Comparison of ENCODE assay signal across 8 cellular contexts in the genomic region with DNA sequence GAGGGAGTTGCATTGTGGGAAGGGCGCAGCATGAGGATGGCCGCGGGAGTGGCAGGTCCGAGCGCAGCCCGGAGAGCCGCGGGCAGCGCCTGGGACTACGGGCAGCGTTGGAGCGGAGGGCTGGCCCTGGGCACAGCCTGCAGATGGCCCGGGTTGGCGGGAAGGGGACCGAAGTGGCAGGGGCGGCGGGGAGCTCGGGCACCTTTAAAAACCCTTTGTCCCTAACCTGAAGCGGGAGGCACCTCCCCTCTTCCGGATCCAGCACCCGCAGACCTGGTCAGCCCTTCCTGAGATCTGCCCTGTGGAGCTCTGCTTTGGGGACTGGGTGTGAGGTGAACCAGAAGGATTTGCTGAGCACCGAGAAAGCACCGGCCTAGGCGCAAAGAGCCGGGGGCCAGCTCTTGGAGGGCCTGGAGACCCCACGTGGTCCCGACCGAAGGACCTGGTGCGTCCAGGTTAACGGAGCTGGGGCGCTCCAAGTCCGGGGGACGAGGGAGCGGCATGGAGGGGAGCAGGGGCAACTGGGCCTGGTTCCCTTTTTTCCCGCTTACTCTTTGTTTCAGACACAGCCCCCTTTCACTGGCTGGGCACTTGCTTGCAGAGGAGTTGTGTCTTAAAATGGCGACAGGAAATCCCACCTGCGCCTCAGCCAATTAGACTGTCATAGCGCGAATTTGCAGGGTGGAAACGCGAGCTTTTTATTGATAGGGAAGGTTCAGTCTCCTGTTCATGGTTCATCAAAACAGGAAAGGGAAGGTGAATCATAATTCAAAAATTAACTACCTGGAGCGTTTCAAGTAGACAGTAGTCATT. TPM values are rescaled to one million over a fixed set of nuclear protein-coding genes. Genes with fewer than 3 reads are reported as not detected.
A peak's percentile ranks its signal among the peaks of the same experiment; 100 is the strongest.
DNase-seq lines count a peak whose midpoint lies in the region; ATAC-seq, FAIRE-seq and TF ChIP-seq lines count a peak whose summit lies in the region.

No MANE protein-coding gene starts in this region.

- H3K36me3 ChIP-seq in BLaER1 treated with 17β-estradiol and CSF1 and Interleukin-3, amounts not matched to agents 10 nM and 100 nM: peaks cover 0 to 12% (median 1%) of the 10 kb centered on the region in 11 experiments; a peak in 6 of 22 replicates

- CTCF ChIA-PET in activated B cell treated with CpG ODN at 0.5 μM for 24 hours (lab: Charles Lee): interaction anchor here (0.8 to 3.0 kb wide), 13 partner anchors 8 to 392 kb away, joined by 3 to 10 read pairs (median 4); no protein-coding TSS in a partner anchor

- peak overlapping the region; percentile 64 to 94 (median 82) for H3K4me3 ChIP-seq in BLaER1 treated with 17β-estradiol and CSF1 and Interleukin-3, amounts not matched to agents 10 nM and 100 nM
- peak overlapping the region; percentile 78 for H3K4me3 ChIP-seq in choroid plexus epithelial cell (ENCODE audit: low read depth, low read length)

- no peak for FAIRE-seq in urothelium cell line (lab: Jason Lieb, UNC)

- peaks cover 0 to 36% (median 25%) of the 10 kb centered on the region in 11 experiments; a peak in 19 of 22 replicates for H4K20me1 ChIP-seq in BLaER1 treated with 17β-estradiol and CSF1 and Interleukin-3, amounts not matched to agents 10 nM and 100 nM

- no peaks in the 10 kb centered on the region for H3K9me3 ChIP-seq in BLaER1 treated with 17β-estradiol and CSF1 and Interleukin-3, amounts not matched to agents 10 nM and 100 nM (replicated peaks in 1 of 11)

- H3K27ac ChIP-seq in BLaER1 treated with 17β-estradiol and CSF1 and Interleukin-3, amounts not matched to agents 10 nM and 100 nM: peak overlapping the region in 10 of 11 experiments; percentile 70 to 99 (median 96); a peak in 21 of 22 replicates

- peak; percentile 39 for ATAC-seq in GM19438 (IDR thresholded peaks at IDR 0.05; ENCODE audit: low read depth, unreplicated experiment)
- peak; percentile 38 for ATAC-seq in activated B cell treated with CpG ODN at 0.5 μM for 24 hours (ENCODE audit: low read depth)
- ATAC-seq in memory B cell (ENCODE audit: low read depth): peak; percentile 1

- DNase-seq in HT1080 (ENCODE audit: low read depth) (peak; percentile 9), activated B cell treated with CpG ODN at 0.5 μM for 24 hours (peak; percentile 57), choroid plexus epithelial cell (ENCODE audit: low read depth) (peak; percentile 25), memory B cell (ENCODE audit: low spot score in 2 of 2) (peak in 1 of 2 donors; percentile 23), urothelium cell line (ENCODE audit: low spot score) (no peak)
- peak; percentile 47 to 50 for DNase-seq in stimulated activated CD8-positive, alpha-beta memory T cell treated with anti-CD3 and anti-CD28 coated beads, Interleukin-4, amount 100 ng/mL, for 4 hours (ENCODE audit: low read depth in 2 of 2, low spot score in 1 of 2)

- H3K27me3 Mint-ChIP-seq in activated B cell treated with CpG ODN at 0.5 μM for 24 hours: no peaks in the 10 kb centered on the region
- H3K27me3 Mint-ChIP-seq in memory B cell: no peaks in the 10 kb centered on the region

- H3K9ac ChIP-seq in BLaER1 treated with 17β-estradiol and CSF1 and Interleukin-3, amounts not matched to agents 10 nM and 100 nM: peak overlapping the region; percentile 76 to 99 (median 95)

- H3K9me3 Mint-ChIP-seq in activated B cell treated with CpG ODN at 0.5 μM for 24 hours: no peaks in the 10 kb centered on the region
- H3K9me3 Mint-ChIP-seq in memory B cell: no peaks in the 10 kb centered on the region

- TF ChIP-seq CTCF in activated B cell treated with CpG ODN at 0.5 μM for 24 hours (IDR thresholded peaks at IDR 0.05): no peak
- TF ChIP-seq CTCF in choroid plexus epithelial cell (conservative IDR thresholded peaks at IDR 0.05; ENCODE audit: low read depth, low read length): no peak

- peaks cover 23 to 37% (median 31%) of the 10 kb centered on the region in 10 experiments for H3K4me1 ChIP-seq in BLaER1 treated with 17β-estradiol and CSF1 and Interleukin-3, amounts not matched to agents 10 nM and 100 nM

- intact Hi-C loops in activated B cell treated with CpG ODN at 0.5 μM for 24 hours (cut with micrococcal nuclease): loop anchor here (1.0 to 5.0 kb wide), 11 partner anchors 34 to 1438 kb away; partner anchors contain the start of genes ARID2, RPAP3 and SCAF11

- POLR2A ChIA-PET in activated B cell treated with CpG ODN at 0.5 μM for 24 hours (lab: Charles Lee): interaction anchor here (0.6 to 5.7 kb wide), 44 partner anchors 8 to 1440 kb away, joined by 3 to 154 read pairs (median 5); partner anchors contain the start of genes ARID2, SCAF11 and SLC38A2

- H3K27ac Mint-ChIP-seq in activated B cell treated with CpG ODN at 0.5 μM for 24 hours (no peak overlapping the region), memory B cell (no peak overlapping the region)

- H3K4me1 Mint-ChIP-seq in activated B cell treated with CpG ODN at 0.5 μM for 24 hours: peaks cover 18% of the 10 kb centered on the region
- peaks cover 12% of the 10 kb centered on the region for H3K4me1 Mint-ChIP-seq in memory B cell

- peaks cover 0 to 29% (median 0%) of the 10 kb centered on the region in 11 experiments; a peak in 5 of 22 replicates for H3K27me3 ChIP-seq in BLaER1 treated with 17β-estradiol and CSF1 and Interleukin-3, amounts not matched to agents 10 nM and 100 nM

- peak overlapping the region; percentile 88 to 99 (median 96) for H3K4me2 ChIP-seq in BLaER1 treated with 17β-estradiol and CSF1 and Interleukin-3, amounts not matched to agents 10 nM and 100 nM

- H3K36me3 Mint-ChIP-seq in activated B cell treated with CpG ODN at 0.5 μM for 24 hours (ENCODE audit: low read depth): peaks cover 2% of the 10 kb centered on the region
- H3K36me3 Mint-ChIP-seq in memory B cell: peaks cover 8% of the 10 kb centered on the region

- no peak overlapping the region for H3K4me3 Mint-ChIP-seq in activated B cell treated with CpG ODN at 0.5 μM for 24 hours
- no peak overlapping the region for H3K4me3 Mint-ChIP-seq in memory B cell

RNA-seq across cellular contexts. Expression of gene SLC38A1, which starts 0.8 kb away (rescaled TPM):
- 13.3 and 16.9 TPM in 2 replicates for total RNA-seq in HT1080 (2014; rRNA removed; shearing (Covaris generic))
- polyA plus RNA-seq in HT1080 (2015; cell fraction: cytosol; rRNA removed): 36.8 and 45.6 TPM in 2 replicates
- polyA plus RNA-seq in HT1080 (2015; cell fraction: nucleus; rRNA removed): 101 and 123 TPM in 2 replicates
- 283 and 314 TPM in 2 replicates for total RNA-seq in activated B cell treated with CpG ODN at 0.5 μM for 24 hours

Comparison
In these comparisons a context has a peak if more than half of its experiments do, and no peak if none do; other contexts are left out.
1. RNA of gene SLC38A1, which starts 0.8 kb away (total RNA-seq): 283 to 314 TPM in activated B cell treated with CpG ODN at 0.5 μM for 24 hours; 13.3 to 16.9 TPM in HT1080; every median in the first group is over 10 times any median in the second.
2. Peak in every context shown above with its lines, with median percentiles within 50 percentile points of each other: ATAC-seq.